In the genomic region with DNA sequence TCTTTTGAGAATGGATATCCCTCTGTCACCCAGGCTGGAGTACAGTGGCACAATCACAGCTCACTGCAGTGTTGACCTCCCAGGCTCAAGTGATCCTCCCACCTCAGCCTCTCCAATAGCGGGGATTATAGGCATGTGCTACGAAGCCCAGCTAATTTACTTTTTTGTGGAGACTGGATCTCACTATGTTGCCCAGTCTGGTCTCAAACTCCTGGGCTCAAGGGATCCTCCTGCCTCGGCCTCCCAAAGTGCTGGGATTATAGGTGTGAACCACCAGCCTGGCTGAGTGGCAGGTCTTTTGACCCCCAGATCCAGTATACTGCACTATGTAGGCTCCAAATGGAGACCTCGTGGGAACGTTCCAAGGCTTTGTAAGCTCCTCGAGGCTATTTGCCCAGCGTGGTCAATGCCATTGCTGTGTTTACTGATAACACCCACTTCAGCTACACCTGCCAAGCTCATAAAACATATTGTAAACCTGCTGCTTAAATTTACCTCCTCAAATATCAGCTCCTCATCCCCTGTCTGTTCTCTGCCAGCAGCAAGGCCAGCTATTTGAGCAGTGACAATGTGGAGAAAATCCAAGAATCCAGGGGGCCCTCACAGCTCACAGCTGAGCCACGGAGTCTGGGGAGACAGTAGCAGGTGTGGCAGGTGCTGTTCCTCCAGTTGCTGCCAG, we compare ENCODE assay signal across 20 cellular contexts. TPM values are rescaled to one million over a fixed set of nuclear protein-coding genes. Genes with fewer than 3 reads are reported as not detected.
A peak's percentile ranks its signal among the peaks of the same experiment; 100 is the strongest.
DNase-seq lines count a peak whose midpoint lies in the region; ATAC-seq lines count a peak whose summit lies in the region.
"Had no signal": no experiment of that assay in that cellular context is flagged by ENCODE, and none has a peak within 500 bp of the region (broad histone marks: within the 10 kb centered on the region; RNA-seq: fewer than 3 reads in every experiment).

No MANE protein-coding gene starts in this region.

- no peak overlapping the region for H3K4ac ChIP-seq in mesenchymal stem cell (ENCODE audit: low read depth in 1 of 2, low read length in 2 of 2)

- H3K27me3 ChIP-seq in mesenchymal stem cell (ENCODE audit: control insufficient read depth in 1 of 2, insufficient read depth in 1 of 2, low read length in 2 of 2) = peaks cover 0 to 11% of the 10 kb centered on the region in 2 experiments
- H3K27me3 ChIP-seq: breast epithelium had no signal

- no peaks in the 10 kb centered on the region for H3K9me3 ChIP-seq in mesenchymal stem cell (ENCODE audit: control insufficient read depth, low read length)
- H3K9me3 ChIP-seq: breast epithelium had no signal

- no peak overlapping the region for H3K27ac ChIP-seq in mesenchymal stem cell (ENCODE audit: low read length, poor library complexity, severe bottlenecking)
- H3K27ac ChIP-seq: breast epithelium had no signal

- H3K79me1 ChIP-seq in mesenchymal stem cell (replicated peaks; ENCODE audit: low read length, poor library complexity, severe bottlenecking) = peaks cover 8% of the 10 kb centered on the region

- H3K4me1 ChIP-seq in mesenchymal stem cell (ENCODE audit: control insufficient read depth, insufficient read depth, low read depth, low read length) = peaks cover 22% of the 10 kb centered on the region

- peak overlapping the region; percentile 63 for H2AK5ac ChIP-seq in mesenchymal stem cell (ENCODE audit: low read length, severe bottlenecking)

- no peak overlapping the region for H3K23ac ChIP-seq in mesenchymal stem cell (ENCODE audit: low read length in 2 of 2)

- no peak overlapping the region for H3K9ac ChIP-seq in mesenchymal stem cell (ENCODE audit: low read length)

- no peak overlapping the region for H4K8ac ChIP-seq in mesenchymal stem cell (ENCODE audit: low read length)

- peak; percentile 80 for DNase-seq in DMS153 treated with DMSO at 0.1 percent for 48 hours (lab: John Stamatoyannopoulos, UW; ENCODE audit: unreplicated experiment)
- peak; percentile 7 to 8 for DNase-seq in NCI-H1930 (lab: John Stamatoyannopoulos, UW)
- DNase-seq in NCI-H69 (lab: John Stamatoyannopoulos, UW) = peak; percentile 91
- DNase-seq in mesenchymal stem cell = no peak
- no peak for DNase-seq in left cardiac atrium
- DNase-seq in C1 segment of cervical spinal cord (lab: John Stamatoyannopoulos, UW) = no peak
- no peak for DNase-seq in posterior vena cava (ENCODE audit: low spot score)
- DNase-seq: activated CD4-positive, alpha-beta T cell treated with anti-CD3 and anti-CD28 coated beads, Interleukin-2, amount 50 U/mL, for 48 hours; activated naive CD8-positive, alpha-beta T cell treated with anti-CD3 and anti-CD28 coated beads, Interleukin-2, amount 10 ng/mL, durations not matched to agents 7 days and 5 days; activated T-cell treated with anti-CD3 and anti-CD28 coated beads, Interleukin-2, amount 50 U/mL, for 4 hours; glutamatergic neuron; H7; immature natural killer cell; NCI-H526; nephron progenitor cell; stimulated activated naive CD8-positive, alpha-beta T cell treated with anti-CD3 and anti-CD28 coated beads, Interleukin-15, amount 100 ng/mL, for 72 hours; SW 1271 had no signal

- intact Hi-C loops in left cardiac atrium (cut with DNase I) = no loop called here
- intact Hi-C loops in posterior vena cava (cut with DNase I) = no loop called here

- no peak overlapping the region for H3K4me2 ChIP-seq in mesenchymal stem cell (ENCODE audit: low read length, poor library complexity, severe bottlenecking)

- no peak overlapping the region for H3K18ac ChIP-seq in mesenchymal stem cell (ENCODE audit: low read depth in 1 of 2, low read length in 2 of 2)

- no peak overlapping the region for H2BK5ac ChIP-seq in mesenchymal stem cell (ENCODE audit: low read depth, low read length, poor library complexity, severe bottlenecking)

- no peak overlapping the region for H4K91ac ChIP-seq in mesenchymal stem cell (ENCODE audit: low read length)

- H3K36me3 ChIP-seq in mesenchymal stem cell (ENCODE audit: control insufficient read depth in 1 of 2, insufficient read depth in 2 of 2, low read depth in 1 of 2, low read length in 2 of 2) = peaks cover 0 to 6% of the 10 kb centered on the region in 2 experiments
- H3K36me3 ChIP-seq: breast epithelium had no signal

- H2BK15ac ChIP-seq in mesenchymal stem cell (ENCODE audit: low read depth, poor library complexity, severe bottlenecking) = peak overlapping the region; percentile 54

- no peak overlapping the region for H2AFZ ChIP-seq in mesenchymal stem cell (ENCODE audit: low read depth, low read length)

- no peak overlapping the region for H2BK12ac ChIP-seq in mesenchymal stem cell (ENCODE audit: low read length in 2 of 2)

- WGBS in mesenchymal stem cell = 94% methylated on average over 8 of the region's 8 CpGs

- no peak overlapping the region for H2BK120ac ChIP-seq in mesenchymal stem cell (ENCODE audit: low read depth, low read length)

- ATAC-seq in left cardiac atrium (no peak), HG02870 (IDR thresholded peaks at IDR 0.05; ENCODE audit: unreplicated experiment) (no peak)
- ATAC-seq: activated T-cell treated with anti-CD3 and anti-CD28 coated beads, Interleukin-2, amount 50 U/mL, for 4 hours; esophagus mucosa; stimulated activated naive CD8-positive, alpha-beta T cell treated with anti-CD3 and anti-CD28 coated beads, Interleukin-15, amount 100 ng/mL, for 72 hours had no signal

- no peak overlapping the region for H3K14ac ChIP-seq in mesenchymal stem cell (ENCODE audit: low read length in 2 of 2)

- no peak overlapping the region for H3K4me3 ChIP-seq in mesenchymal stem cell (ENCODE audit: insufficient read depth in 1 of 2, low read depth in 1 of 2, low read length in 2 of 2)
- H3K4me3 ChIP-seq: breast epithelium had no signal

RNA-seq across cellular contexts. Expression of a gene that starts 16.2 kb away (rescaled TPM):
- 28.1 TPM for polyA plus RNA-seq in mesenchymal stem cell (2013, experiment 1 of 2)
- polyA plus RNA-seq in mesenchymal stem cell (2013, experiment 2 of 2) = 25.8 TPM
- 10 to 100 TPM; 37.1 to 55.4 TPM for total RNA-seq in left cardiac atrium
- 10 to 100 TPM; 63.9 to 67.7 TPM for total RNA-seq in posterior vena cava

Comparison
In these comparisons a context has a peak if more than half of its experiments do, and no peak if none do; other contexts are left out.
1. DNase-seq: peak in DMS153 treated with DMSO at 0.1 percent for 48 hours (single experiment), NCI-H1930 (2 of 2) and NCI-H69 (single experiment); none in mesenchymal stem cell (single experiment), left cardiac atrium (single experiment), C1 segment of cervical spinal cord (0 of 14) and posterior vena cava (single experiment).